Comparison of ENCODE assay signal across 19 cellular contexts in the genomic region with DNA sequence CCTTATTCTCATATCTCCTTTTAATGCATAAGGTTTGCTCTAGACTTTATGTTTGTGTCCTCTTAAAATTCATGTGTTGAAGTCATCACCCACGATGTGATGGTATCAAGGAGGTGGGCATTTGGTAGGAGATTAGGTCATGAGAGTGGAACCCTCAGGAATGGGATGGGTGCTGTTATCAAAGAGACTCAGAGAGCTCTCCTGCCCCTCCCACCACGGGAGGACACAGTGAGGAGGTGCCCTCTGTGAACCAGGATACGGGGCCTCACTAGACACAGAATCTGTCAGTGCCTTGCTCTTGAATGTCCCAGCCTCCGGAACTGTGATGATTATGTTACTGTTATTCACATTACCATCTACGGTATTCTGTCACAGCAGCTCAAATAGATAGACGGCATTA.
DNase-seq lines count a peak whose midpoint lies in the region; ATAC-seq and TF ChIP-seq lines count a peak whose summit lies in the region.
"Had no signal": no experiment of that assay in that cellular context is flagged by ENCODE, and none has a peak within 500 bp of the region (broad histone marks: within the 10 kb centered on the region; RNA-seq: fewer than 3 reads in every experiment).

No MANE protein-coding gene starts in this region.

- no peak for TF ChIP-seq POLR2A in ovary (IDR thresholded peaks at IDR 0.05)

- no peak for TF ChIP-seq EP300 in ovary (IDR thresholded peaks at IDR 0.05)

- no peaks in the 10 kb centered on the region for H4K20me1 ChIP-seq in BLaER1
- H4K20me1 ChIP-seq in BLaER1 treated with 17β-estradiol and CSF1 and Interleukin-3, amounts not matched to agents 10 nM and 100 nM, result no peaks in the 10 kb centered on the region
- no peaks in the 10 kb centered on the region for H4K20me1 ChIP-seq in DND-41 (ENCODE audit: insufficient read depth, low read length)

- H3K4me3 ChIP-seq in BLaER1 (no peak overlapping the region), DND-41 (ENCODE audit: low read depth in 1 of 2, low read length in 2 of 2) (no peak overlapping the region), ovary (no peak overlapping the region)
- H3K4me3 ChIP-seq in BLaER1 treated with 17β-estradiol and CSF1 and Interleukin-3, amounts not matched to agents 10 nM and 100 nM, result peak overlapping the region in 3 of 10 experiments; percentile 4 to 43 (median 32); a peak in 3 of 20 replicates

- DNase-seq in DND-41 (peak; percentile 56), OCI-M1 (lab: John Stamatoyannopoulos, UW) (peak; percentile 43), ovary (no peak)
- DNase-seq: 8988T; ACHN; BE2C; C1 segment of cervical spinal cord; CD4-positive, alpha-beta T cell; CD8-positive, alpha-beta T cell; COR-L47; DMS 273 treated with DMSO at 0.1 percent for 48 hours; DMS153; DMS53; DMS79; GF-D8 had no signal

- no peak for TF ChIP-seq CTCF in DND-41 (IDR thresholded peaks at IDR 0.05; ENCODE audit: borderline replicate concordance, extremely low read depth, low read length, poor library complexity, severe bottlenecking)
- TF ChIP-seq CTCF in ovary (IDR thresholded peaks at IDR 0.05), result no peak

- H3K4me2 ChIP-seq in BLaER1 (peak overlapping the region; percentile 62), DND-41 (ENCODE audit: insufficient read depth, low read length) (peak overlapping the region; percentile 20; the same call in 1 of the 2 replicates)
- peak overlapping the region; percentile 62 to 79 (median 73) for H3K4me2 ChIP-seq in BLaER1 treated with 17β-estradiol and CSF1 and Interleukin-3, amounts not matched to agents 10 nM and 100 nM

- H3K27me3 ChIP-seq in BLaER1 (no peaks in the 10 kb centered on the region), DND-41 (ENCODE audit: insufficient read depth, low read length, poor library complexity) (no peaks in the 10 kb centered on the region), ovary (no peaks in the 10 kb centered on the region)
- H3K27me3 ChIP-seq in BLaER1 treated with 17β-estradiol and CSF1 and Interleukin-3, amounts not matched to agents 10 nM and 100 nM, result no peaks in the 10 kb centered on the region
- H3K27me3 ChIP-seq: BE2C had no signal

- H3K9me3 ChIP-seq in BLaER1 (peaks cover 20% of the 10 kb centered on the region), DND-41 (ENCODE audit: insufficient read depth, low read length, severe bottlenecking) (peaks cover 4% of the 10 kb centered on the region), ovary (no peaks in the 10 kb centered on the region)
- H3K9me3 ChIP-seq in BLaER1 treated with 17β-estradiol and CSF1 and Interleukin-3, amounts not matched to agents 10 nM and 100 nM (replicated peaks in 1 of 11), result peaks cover 26 to 79% (median 43%) of the 10 kb centered on the region in 11 experiments

- H3K9ac ChIP-seq in BLaER1 (no peak overlapping the region; the same call in 1 of the 2 replicates), DND-41 (ENCODE audit: low read depth, low read length) (peak overlapping the region; percentile 17)
- H3K9ac ChIP-seq in BLaER1 treated with 17β-estradiol and CSF1 and Interleukin-3, amounts not matched to agents 10 nM and 100 nM, result peak overlapping the region in 9 of 11 experiments; percentile 63 to 86 (median 81); a peak in 17 of 22 replicates

- ATAC-seq in DND-41 (ENCODE audit: insufficient read depth, low read depth), result peak; percentile 58
- no peak for ATAC-seq in GM21529 (IDR thresholded peaks at IDR 0.05; ENCODE audit: unreplicated experiment)
- ATAC-seq in HG03025 (IDR thresholded peaks at IDR 0.05; ENCODE audit: low FRiP score, unreplicated experiment), result no peak
- ATAC-seq: CD8-positive, alpha-beta T cell had no signal

- 65 to 76% (median 73%) methylated on average over 6 of the region's 6 CpGs for WGBS in ovary, 3 donors

- H3K27ac ChIP-seq in BLaER1, result peak overlapping the region; percentile 84
- H3K27ac ChIP-seq in BLaER1 treated with 17β-estradiol and CSF1 and Interleukin-3, amounts not matched to agents 10 nM and 100 nM, result peak overlapping the region in 10 of 11 experiments; percentile 68 to 99 (median 98); a peak in 20 of 22 replicates
- H3K27ac ChIP-seq in DND-41 (ENCODE audit: low read length), result peak overlapping the region; percentile 93
- H3K27ac ChIP-seq in ovary, result no peak overlapping the region

- no peaks in the 10 kb centered on the region for H3K36me3 ChIP-seq in BLaER1
- peaks cover 0 to 10% (median 0%) of the 10 kb centered on the region in 11 experiments; a peak in 2 of 22 replicates for H3K36me3 ChIP-seq in BLaER1 treated with 17β-estradiol and CSF1 and Interleukin-3, amounts not matched to agents 10 nM and 100 nM
- H3K36me3 ChIP-seq in DND-41 (ENCODE audit: insufficient read depth, low read length), result no peaks in the 10 kb centered on the region
- H3K36me3 ChIP-seq in ovary, result no peaks in the 10 kb centered on the region
- H3K36me3 ChIP-seq: BE2C had no signal

- H3K79me2 ChIP-seq in DND-41 (ENCODE audit: insufficient read depth, low read length), result no peaks in the 10 kb centered on the region

- intact Hi-C loops in ovary (cut with DNase I), result no loop called here

- H3K4me1 ChIP-seq in BLaER1 (peaks cover 55% of the 10 kb centered on the region), DND-41 (ENCODE audit: insufficient read depth, low read length) (peaks cover 30% of the 10 kb centered on the region), ovary (ENCODE audit: insufficient read depth) (no peaks in the 10 kb centered on the region)
- peaks cover 39 to 82% (median 66%) of the 10 kb centered on the region in 10 experiments for H3K4me1 ChIP-seq in BLaER1 treated with 17β-estradiol and CSF1 and Interleukin-3, amounts not matched to agents 10 nM and 100 nM
- H3K4me1 ChIP-seq: BE2C had no signal

- 0 out of 2 replicates have a peak overlapping the region, but pooled peaks have one; percentile 23 for H2AFZ ChIP-seq in DND-41 (ENCODE audit: low read depth, low read length)

Comparison
In these comparisons a context has a peak if more than half of its experiments do, and no peak if none do; other contexts are left out.
1. H3K27ac ChIP-seq: peak in BLaER1 (single experiment), BLaER1 treated with 17β-estradiol and CSF1 and Interleukin-3, amounts not matched to agents 10 nM and 100 nM (10 of 11) and DND-41 (single experiment); none in ovary (0 of 2).
2. H3K4me2 ChIP-seq: peak in every context shown above with its lines; median percentile 73 in BLaER1 treated with 17β-estradiol and CSF1 and Interleukin-3, amounts not matched to agents 10 nM and 100 nM; 62 in BLaER1; 20 in DND-41.
3. DNase-seq: peak in DND-41 (single experiment) and OCI-M1 (single experiment); none in ovary (0 of 5).